Comparison of ENCODE assay signal across 21 cellular contexts in the genomic region with DNA sequence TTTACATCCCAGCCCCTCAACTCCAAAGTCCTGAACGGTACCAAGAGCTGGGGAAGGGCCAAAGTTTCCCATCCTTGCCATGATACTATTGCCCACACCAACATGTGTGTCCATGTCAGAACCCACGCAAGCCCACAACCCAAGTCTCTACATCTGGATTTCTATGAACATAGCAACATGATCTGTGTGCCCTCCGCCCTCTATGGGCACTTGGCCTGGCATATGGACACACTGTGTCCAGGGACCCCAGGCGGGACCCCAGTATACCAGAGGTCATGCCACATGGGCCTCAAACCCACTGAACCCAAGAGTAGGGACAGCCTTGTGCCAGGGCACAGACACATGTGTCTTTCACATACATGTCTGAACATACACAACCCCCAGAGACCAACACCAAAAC. TPM values are rescaled to one million over a fixed set of nuclear protein-coding genes. Genes with fewer than 3 reads are reported as not detected.
DNase-seq lines count a peak whose midpoint lies in the region; ATAC-seq, FAIRE-seq and TF ChIP-seq lines count a peak whose summit lies in the region.
"Had no signal": no experiment of that assay in that cellular context is flagged by ENCODE, and none has a peak within 500 bp of the region (broad histone marks: within the 10 kb centered on the region; RNA-seq: fewer than 3 reads in every experiment).

No MANE protein-coding gene starts in this region.

- H2AFZ ChIP-seq in GM23338 (no peak overlapping the region), K562 (ENCODE audit: low read depth, low read length) (no peak overlapping the region), neural cell (ENCODE audit: low read depth, low read length) (no peak overlapping the region)

- no peaks in the 10 kb centered on the region for H3K9me1 ChIP-seq in K562 (ENCODE audit: control insufficient read depth, insufficient read depth, low read length)

- H3K27ac ChIP-seq in GM23338 (ENCODE audit: low read depth) (no peak overlapping the region), K562 (ENCODE audit: extremely low read depth, low read depth, low read length) (no peak overlapping the region), neural cell (ENCODE audit: low read length) (no peak overlapping the region), adrenal gland (no peak overlapping the region)
- H3K27ac ChIP-seq: Peyer's patch, prostate gland had no signal

- no TSS peak for BruUV-seq in K562 (replicated peaks; lab: Mats Ljungman, UMichigan)

- POLR2A ChIA-PET in activated CD4-positive, alpha-beta memory T cell treated with anti-CD3 and anti-CD28 coated beads for 36 hours (lab: Charles Lee) = no interaction called here
- POLR2A ChIA-PET in activated CD4-positive, alpha-beta memory T cell treated with anti-CD3 and anti-CD28 coated beads, Interleukin-2, amount 10 ng/mL, durations not matched to agents 7 days and 5 days (lab: Charles Lee) = no interaction called here
- POLR2A ChIA-PET in K562 (lab: Yijun Ruan, JAX) = no interaction called here

- no peak for TF ChIP-seq EP300 in K562 (IDR thresholded peaks at IDR 0.05; ENCODE audit: low read length)
- no peak for TF ChIP-seq EP300 in neural cell (conservative IDR thresholded peaks at IDR 0.05; ENCODE audit: poor library complexity, severe bottlenecking)

- peaks cover 21% of the 10 kb centered on the region for H3K4me1 Mint-ChIP-seq in activated CD4-positive, alpha-beta memory T cell treated with anti-CD3 and anti-CD28 coated beads for 36 hours (ENCODE audit: low read depth)
- peaks cover 25% of the 10 kb centered on the region for H3K4me1 Mint-ChIP-seq in activated CD4-positive, alpha-beta memory T cell treated with anti-CD3 and anti-CD28 coated beads, Interleukin-2, amount 10 ng/mL, durations not matched to agents 7 days and 5 days
- peaks cover 11% of the 10 kb centered on the region for H3K4me1 Mint-ChIP-seq in GM23338

- TF ChIP-seq CTCF in GM23338 (conservative IDR thresholded peaks at IDR 0.05; ENCODE audit: low read depth in 2 of 2) = no peak
- TF ChIP-seq CTCF in K562 (IDR thresholded peaks at IDR 0.05 in 2 of 3, conservative IDR thresholded peaks at IDR 0.05 in 1 of 3; ENCODE audit: insufficient read depth in 2 of 3, low read depth in 1 of 3, low read length in 3 of 3) = no peak
- TF ChIP-seq CTCF in neural cell (IDR thresholded peaks at IDR 0.05; ENCODE audit: poor library complexity, severe bottlenecking) = no peak
- no peak for TF ChIP-seq CTCF in adrenal gland (IDR thresholded peaks at IDR 0.05)

- H3K4me3 ChIP-seq in GM23338 = no peak overlapping the region
- H3K4me3 ChIP-seq in K562 = no peak overlapping the region
- peak overlapping the region; percentile 88 for H3K4me3 ChIP-seq in neural cell (ENCODE audit: low read length)
- no peak overlapping the region for H3K4me3 ChIP-seq in adrenal gland
- H3K4me3 ChIP-seq: GM12878, mucosa of descending colon, Peyer's patch, prostate gland had no signal

- H3K27me3 Mint-ChIP-seq in activated CD4-positive, alpha-beta memory T cell treated with anti-CD3 and anti-CD28 coated beads for 36 hours = no peaks in the 10 kb centered on the region
- peaks cover 16% of the 10 kb centered on the region for H3K27me3 Mint-ChIP-seq in activated CD4-positive, alpha-beta memory T cell treated with anti-CD3 and anti-CD28 coated beads, Interleukin-2, amount 10 ng/mL, durations not matched to agents 7 days and 5 days
- peaks cover 24% of the 10 kb centered on the region for H3K27me3 Mint-ChIP-seq in GM23338 (ENCODE audit: insufficient read depth, low read depth, poor library complexity)

- TF ChIP-seq RAD21 in K562 (CRISPR knock-in tag; conservative IDR thresholded peaks at IDR 0.05 in 1 of 2, IDR thresholded peaks at IDR 0.05 in 1 of 2) (no peak), neural cell (conservative IDR thresholded peaks at IDR 0.05) (no peak)

- WGBS in K562 (ENCODE audit: insufficient coverage, low coverage, missing lambda C conversion rate) = 70% methylated on average over 3 of the region's 4 CpGs
- 83 to 96% (median 93%) methylated on average over 4 of the region's 4 CpGs for WGBS in adrenal gland, 4 donors

- DNase-seq in activated CD4-positive, alpha-beta memory T cell treated with anti-CD3 and anti-CD28 coated beads for 36 hours = no peak
- DNase-seq in activated CD4-positive, alpha-beta memory T cell treated with anti-CD3 and anti-CD28 coated beads, Interleukin-2, amount 10 ng/mL, durations not matched to agents 7 days and 5 days = no peak
- no peak for DNase-seq in GM23338 (ENCODE audit: low spot score)
- no peak for DNase-seq in K562 (ENCODE audit: extremely low read depth in 1 of 4, low spot score in 3 of 4)
- no peak for DNase-seq in adrenal gland
- DNase-seq: ACHN; activated CD8-positive, alpha-beta memory T cell treated with anti-CD3 and anti-CD28 coated beads, Interleukin-2, amount 10 ng/mL, durations not matched to agents 7 days and 5 days; COR-L47; mucosa of descending colon; NCI-H1092; NCI-H82; Peyer's patch; SK-N-SH; stimulated activated naive CD8-positive, alpha-beta T cell treated with anti-CD3 and anti-CD28 coated beads, Interleukin-15, Interleukin-2, amounts not matched to agents 100 U/mL and 50 U/mL, for 24 hours had no signal

- in situ Hi-C loops in K562 (cut with MboI) = no loop called here

- H3K27me3 ChIP-seq in GM23338 (ENCODE audit: insufficient read depth) (peaks cover 11% of the 10 kb centered on the region; the same call in 1 of the 2 replicates), K562 (ENCODE audit: control insufficient read depth in 2 of 2, insufficient read depth in 2 of 2, low read length in 2 of 2) (no peaks in the 10 kb centered on the region), neural cell (ENCODE audit: insufficient read depth, low read depth, low read length) (no peaks in the 10 kb centered on the region), adrenal gland (no peaks in the 10 kb centered on the region)
- H3K27me3 ChIP-seq: Peyer's patch had no signal

- H3K36me3 ChIP-seq in GM23338 (ENCODE audit: insufficient read depth) (no peaks in the 10 kb centered on the region), K562 (ENCODE audit: control insufficient read depth, insufficient read depth, low read length) (peaks cover 39% of the 10 kb centered on the region; the same call in 2 of the 3 replicates), neural cell (ENCODE audit: insufficient read depth, low read length) (no peaks in the 10 kb centered on the region), adrenal gland (replicated peaks in 1 of 2) (no peaks in the 10 kb centered on the region)

- H3K9me3 ChIP-seq in K562 (replicated peaks; ENCODE audit: control insufficient read depth, insufficient read depth, low read depth, low read length) = no peaks in the 10 kb centered on the region
- no peaks in the 10 kb centered on the region for H3K9me3 ChIP-seq in neural cell (ENCODE audit: low read length)
- no peaks in the 10 kb centered on the region for H3K9me3 ChIP-seq in adrenal gland (replicated peaks in 1 of 3)
- H3K9me3 ChIP-seq: mucosa of descending colon, Peyer's patch, prostate gland, SK-N-SH had no signal

- H3K9me2 ChIP-seq in GM23338 (ENCODE audit: insufficient read depth) (no peaks in the 10 kb centered on the region), neural cell (ENCODE audit: insufficient read depth, low read length) (no peaks in the 10 kb centered on the region)
- H3K9me2 ChIP-seq: SK-N-SH had no signal

- H3K79me2 ChIP-seq in GM23338 (replicated peaks; ENCODE audit: insufficient read depth) = peaks cover 5% of the 10 kb centered on the region; the same call in 1 of the 2 replicates
- H3K79me2 ChIP-seq in K562 (ENCODE audit: control insufficient read depth, insufficient read depth, low read length) = peaks cover 20% of the 10 kb centered on the region
- no peaks in the 10 kb centered on the region for H3K79me2 ChIP-seq in neural cell (replicated peaks; ENCODE audit: insufficient read depth, low read length)

- H3K4me2 ChIP-seq in GM23338 = no peak overlapping the region
- 0 out of 2 replicates have a peak overlapping the region, but pooled peaks have one; percentile 80 for H3K4me2 ChIP-seq in K562 (ENCODE audit: insufficient read depth, low read length)
- H3K4me2 ChIP-seq in neural cell (ENCODE audit: low read length) = no peak overlapping the region
- H3K4me2 ChIP-seq: SK-N-SH had no signal

- no peak for FAIRE-seq in K562 (lab: Jason Lieb, UNC)
- FAIRE-seq: G401.6, GM12878 had no signal

- no peak overlapping the region for H3K9ac ChIP-seq in K562 (ENCODE audit: insufficient read depth in 1 of 2, low read depth in 2 of 2, low read length in 2 of 2)
- H3K9ac ChIP-seq in neural cell (ENCODE audit: low read length) = no peak overlapping the region
- H3K9ac ChIP-seq: SK-N-SH had no signal

- intact Hi-C loops in activated CD4-positive, alpha-beta memory T cell treated with anti-CD3 and anti-CD28 coated beads for 36 hours (cut with micrococcal nuclease) = no loop called here
- intact Hi-C loops in K562 (cut with micrococcal nuclease) (no loop called here), adrenal gland (cut with DNase I) (no loop called here)

- H3K36me3 Mint-ChIP-seq in activated CD4-positive, alpha-beta memory T cell treated with anti-CD3 and anti-CD28 coated beads for 36 hours = peaks cover 5% of the 10 kb centered on the region
- H3K36me3 Mint-ChIP-seq in activated CD4-positive, alpha-beta memory T cell treated with anti-CD3 and anti-CD28 coated beads, Interleukin-2, amount 10 ng/mL, durations not matched to agents 7 days and 5 days (ENCODE audit: low read depth) = peaks cover 17% of the 10 kb centered on the region
- H3K36me3 Mint-ChIP-seq in GM23338 (ENCODE audit: low read depth) = no peaks in the 10 kb centered on the region; the same call in 2 of the 3 replicates

- H3F3A ChIP-seq in GM23338 (replicated peaks; ENCODE audit: low read depth) (0 out of 2 replicates have a peak, but pooled peaks cover 2% of the 10 kb centered on the region), neural cell (ENCODE audit: insufficient read depth, low read length, poor library complexity, severe bottlenecking) (no peaks in the 10 kb centered on the region)

- CTCF ChIA-PET in activated CD4-positive, alpha-beta memory T cell treated with anti-CD3 and anti-CD28 coated beads for 36 hours (lab: Charles Lee) = interaction anchor here (0.6 kb wide), 1 partner anchor 357 kb away, joined by 3 read pairs; no protein-coding TSS in a partner anchor
- CTCF ChIA-PET in activated CD4-positive, alpha-beta memory T cell treated with anti-CD3 and anti-CD28 coated beads, Interleukin-2, amount 10 ng/mL, durations not matched to agents 7 days and 5 days (lab: Charles Lee) = no interaction called here
- CTCF ChIA-PET in K562 (lab: Yijun Ruan, JAX; ENCODE audit: low intra/inter-chr PET ratio) = no interaction called here

- H3K4me1 ChIP-seq in GM23338 (ENCODE audit: insufficient read depth) = peaks cover 7% of the 10 kb centered on the region
- H3K4me1 ChIP-seq in K562 (replicated peaks in 1 of 2; ENCODE audit: control insufficient read depth in 2 of 2, insufficient read depth in 2 of 2, low read length in 2 of 2) = peaks cover 3 to 15% of the 10 kb centered on the region in 2 experiments; a peak in 4 of 5 replicates
- H3K4me1 ChIP-seq in adrenal gland (replicated peaks in 1 of 2) = no peaks in the 10 kb centered on the region
- H3K4me1 ChIP-seq: prostate gland had no signal

- no peaks in the 10 kb centered on the region; the same call in 1 of the 2 replicates for H4K20me1 ChIP-seq in GM23338 (replicated peaks; ENCODE audit: insufficient read depth)
- no peaks in the 10 kb centered on the region for H4K20me1 ChIP-seq in K562 (replicated peaks; ENCODE audit: control insufficient read depth, insufficient read depth, low read length)
- H4K20me1 ChIP-seq in neural cell (ENCODE audit: insufficient read depth) = no peaks in the 10 kb centered on the region

- H3K27ac Mint-ChIP-seq in activated CD4-positive, alpha-beta memory T cell treated with anti-CD3 and anti-CD28 coated beads for 36 hours = no peak overlapping the region
- H3K27ac Mint-ChIP-seq in activated CD4-positive, alpha-beta memory T cell treated with anti-CD3 and anti-CD28 coated beads, Interleukin-2, amount 10 ng/mL, durations not matched to agents 7 days and 5 days = no peak overlapping the region
- no peak overlapping the region for H3K27ac Mint-ChIP-seq in GM23338
- H3K27ac Mint-ChIP-seq: activated CD8-positive, alpha-beta memory T cell treated with anti-CD3 and anti-CD28 coated beads, Interleukin-2, amount 10 ng/mL, durations not matched to agents 7 days and 5 days had no signal

- no peaks in the 10 kb centered on the region for H3K9me3 Mint-ChIP-seq in activated CD4-positive, alpha-beta memory T cell treated with anti-CD3 and anti-CD28 coated beads for 36 hours
- H3K9me3 Mint-ChIP-seq in activated CD4-positive, alpha-beta memory T cell treated with anti-CD3 and anti-CD28 coated beads, Interleukin-2, amount 10 ng/mL, durations not matched to agents 7 days and 5 days = no peaks in the 10 kb centered on the region
- peaks cover 4% of the 10 kb centered on the region; the same call in 1 of the 3 replicates for H3K9me3 Mint-ChIP-seq in GM23338

- no peak for TF ChIP-seq POLR2A in K562 (conservative IDR thresholded peaks at IDR 0.05)
- no peak for TF ChIP-seq POLR2A in adrenal gland (IDR thresholded peaks at IDR 0.05)

- ATAC-seq in GM23338 (no peak), K562 (no peak), HG03159 (IDR thresholded peaks at IDR 0.05; ENCODE audit: unreplicated experiment) (no peak), HG02885 (IDR thresholded peaks at IDR 0.05; ENCODE audit: poor library complexity, unreplicated experiment) (no peak)
- ATAC-seq: activated CD8-positive, alpha-beta memory T cell treated with anti-CD3 and anti-CD28 coated beads, Interleukin-2, amount 10 ng/mL, durations not matched to agents 7 days and 5 days; GM12878; mucosa of descending colon; stimulated activated naive CD8-positive, alpha-beta T cell treated with anti-CD3 and anti-CD28 coated beads, Interleukin-15, Interleukin-2, amounts not matched to agents 100 U/mL and 50 U/mL, for 24 hours had no signal

- peak overlapping the region; percentile 54 for H3K4me3 Mint-ChIP-seq in activated CD4-positive, alpha-beta memory T cell treated with anti-CD3 and anti-CD28 coated beads for 36 hours
- no peak overlapping the region for H3K4me3 Mint-ChIP-seq in activated CD4-positive, alpha-beta memory T cell treated with anti-CD3 and anti-CD28 coated beads, Interleukin-2, amount 10 ng/mL, durations not matched to agents 7 days and 5 days
- peak overlapping the region; percentile 89 for H3K4me3 Mint-ChIP-seq in GM23338

RNA-seq across cellular contexts. Expression of a gene that starts 2.0 kb away (rescaled TPM):
- 1 to 10 TPM; 6.4 to 6.5 TPM for total RNA-seq in activated CD4-positive, alpha-beta memory T cell treated with anti-CD3 and anti-CD28 coated beads for 36 hours
- total RNA-seq in activated CD4-positive, alpha-beta memory T cell treated with anti-CD3 and anti-CD28 coated beads, Interleukin-2, amount 10 ng/mL, durations not matched to agents 7 days and 5 days = 1 to 10 TPM; 9.2 to 9.3 TPM
- total RNA-seq in GM23338 (2014; rRNA removed; shearing (Covaris generic)) = 8.1 and 10.0 TPM in 2 replicates
- polyA plus RNA-seq in GM23338 (2016; fragmentation: Nextera tagmentation; extraction: Ambion mirVana) (3.2 and 4.1 TPM in 2 replicates), K562 (2011; rRNA removed) (0.52 and 1.0 TPM in 2 replicates), K562 (2014; fragmentation: Illumina TruSeq; extraction: Trizol) (1.3 and 2.1 TPM in 2 replicates), K562 (2014; fragmentation: Nextera tagmentation; extraction: Ambion mirVana) (under 1 TPM; 0.13 TPM), K562 (2014; rRNA removed) (3.9 and 4.6 TPM in 2 replicates), neural cell (1.9 and 2.2 TPM in 2 replicates), adrenal gland (1 to 10 TPM in 1 of 3 donors, under 1 TPM in 2; 0.15 to 1.8 (median 0.74) TPM)
- total RNA-seq in K562 (2011; cell fraction: chromatin; rRNA removed; ENCODE audit: low replicate concordance) = 2.3 and 5.9 TPM in 2 replicates
- 10.0 and 11.3 TPM in 2 replicates for total RNA-seq in K562 (2011; cell fraction: nucleolus; rRNA removed)
- total RNA-seq in K562 (2011; cell fraction: nucleoplasm; rRNA removed) = 5.9 and 6.6 TPM in 2 replicates
- total RNA-seq in K562 (2014; rRNA removed) (3.8 and 5.0 TPM in 2 replicates), K562 (2014; rRNA removed; fragmentation: Illumina TruSeq; extraction: Trizol) (0.44 and 0.45 TPM in 2 replicates), K562 (2015; rRNA removed; fragmentation: Illumina TruSeq; extraction: Trizol) (1.1 and 1.3 TPM in 2 replicates), K562 (2021) (10.6 and 10.7 TPM in 2 replicates), adrenal gland (1 to 10 TPM in 1 of 8 donors, under 1 TPM in 7; 0.34 to 1.4 (median 0.65) TPM)
- 1.9 and 4.7 TPM in 2 replicates for polyA plus RNA-seq in K562 (2011; cell fraction: cytosol; rRNA removed)
- polyA plus RNA-seq in K562 (2011; cell fraction: nucleus; rRNA removed) = 2.7 and 3.9 TPM in 2 replicates
- polyA plus RNA-seq in K562 (2012) = 4.1 and 4.7 TPM in 2 replicates
- 0.98 and 1.0 TPM in 2 replicates for polyA minus RNA-seq in K562 (2011; rRNA and poly(A)+ RNA removed)
- 2.8 and 5.5 TPM in 2 replicates for polyA minus RNA-seq in K562 (2011; cell fraction: cytosol; rRNA and poly(A)+ RNA removed)
- polyA minus RNA-seq in K562 (2011; cell fraction: nucleus; rRNA and poly(A)+ RNA removed) = 2.7 and 3.8 TPM in 2 replicates
- polyA minus RNA-seq in neural cell = 8.5 and 9.5 TPM in 2 replicates

RNA-seq across cellular contexts. Expression of a gene that starts 17.2 kb away (rescaled TPM):
- total RNA-seq in activated CD4-positive, alpha-beta memory T cell treated with anti-CD3 and anti-CD28 coated beads for 36 hours = 100 to 1,000 TPM; 393 to 415 TPM
- total RNA-seq in activated CD4-positive, alpha-beta memory T cell treated with anti-CD3 and anti-CD28 coated beads, Interleukin-2, amount 10 ng/mL, durations not matched to agents 7 days and 5 days = 100 to 1,000 TPM; 705 to 721 TPM
- not detected in 2 replicates for total RNA-seq in GM23338 (2014; rRNA removed; shearing (Covaris generic))
- polyA plus RNA-seq in GM23338 (2016; fragmentation: Nextera tagmentation; extraction: Ambion mirVana) (1.0 and 1.3 TPM in 2 replicates), K562 (2011; rRNA removed) (91.3 and 101 TPM in 2 replicates), K562 (2014; fragmentation: Illumina TruSeq; extraction: Trizol) (49.0 and 60.2 TPM in 2 replicates), K562 (2014; fragmentation: Nextera tagmentation; extraction: Ambion mirVana) (100 to 1,000 TPM; 133 to 152 TPM), K562 (2014; rRNA removed) (61.3 and 70.7 TPM in 2 replicates), neural cell (0.35 TPM in 1 of 2 replicates, not detected in the other), adrenal gland (10 to 100 TPM; 22.6 to 92.5 (median 76.2) TPM)
- 7.6 and 17.2 TPM in 2 replicates for total RNA-seq in K562 (2011; cell fraction: chromatin; rRNA removed; ENCODE audit: low replicate concordance)
- total RNA-seq in K562 (2011; cell fraction: nucleolus; rRNA removed) = 11.3 and 11.6 TPM in 2 replicates
- 14.4 and 17.5 TPM in 2 replicates for total RNA-seq in K562 (2011; cell fraction: nucleoplasm; rRNA removed)
- total RNA-seq in K562 (2014; rRNA removed) (37.1 and 48.4 TPM in 2 replicates), K562 (2014; rRNA removed; fragmentation: Illumina TruSeq; extraction: Trizol) (48.5 and 59.1 TPM in 2 replicates), K562 (2015; rRNA removed; fragmentation: Illumina TruSeq; extraction: Trizol) (52.8 and 55.6 TPM in 2 replicates), K562 (2021) (51.8 and 58.6 TPM in 2 replicates), adrenal gland (10 to 100 TPM; 13.4 to 45.8 (median 37.1) TPM)
- polyA plus RNA-seq in K562 (2011; cell fraction: cytosol; rRNA removed) = 45.0 and 75.1 TPM in 2 replicates
- 35.8 and 51.3 TPM in 2 replicates for polyA plus RNA-seq in K562 (2011; cell fraction: nucleus; rRNA removed)
- polyA plus RNA-seq in K562 (2012) = 108 and 198 TPM in 2 replicates
- polyA minus RNA-seq in K562 (2011; rRNA and poly(A)+ RNA removed) = 23.5 and 24.2 TPM in 2 replicates
- polyA minus RNA-seq in K562 (2011; cell fraction: cytosol; rRNA and poly(A)+ RNA removed) = 8.4 and 10.6 TPM in 2 replicates
- polyA minus RNA-seq in K562 (2011; cell fraction: nucleus; rRNA and poly(A)+ RNA removed) = 2.2 and 9.1 TPM in 2 replicates
- polyA minus RNA-seq in neural cell = not detected in 2 replicates

RNA-seq across cellular contexts. Expression of a gene that starts 22.5 kb away (rescaled TPM):
- total RNA-seq in activated CD4-positive, alpha-beta memory T cell treated with anti-CD3 and anti-CD28 coated beads for 36 hours = 1 to 10 TPM; 1.2 to 1.6 TPM
- total RNA-seq in activated CD4-positive, alpha-beta memory T cell treated with anti-CD3 and anti-CD28 coated beads, Interleukin-2, amount 10 ng/mL, durations not matched to agents 7 days and 5 days = under 1 TPM; 0.38 to 0.43 TPM
- total RNA-seq in GM23338 (2014; rRNA removed; shearing (Covaris generic)) = not detected in 2 replicates
- polyA plus RNA-seq in GM23338 (2016; fragmentation: Nextera tagmentation; extraction: Ambion mirVana) = not detected in 2 replicates
- total RNA-seq in K562 (2011; cell fraction: chromatin; rRNA removed; ENCODE audit: low replicate concordance) = not detected in 2 replicates
- not detected in 2 replicates for total RNA-seq in K562 (2011; cell fraction: nucleolus; rRNA removed)
- not detected in 2 replicates for total RNA-seq in K562 (2011; cell fraction: nucleoplasm; rRNA removed)
- total RNA-seq in K562 (2014; rRNA removed) = not detected in 2 replicates
- total RNA-seq in K562 (2014; rRNA removed; fragmentation: Illumina TruSeq; extraction: Trizol) = not detected in 2 replicates
- not detected in 2 replicates for total RNA-seq in K562 (2015; rRNA removed; fragmentation: Illumina TruSeq; extraction: Trizol)
- total RNA-seq in K562 (2021) = not detected in 2 replicates
- not detected in 2 replicates for polyA plus RNA-seq in K562 (2011; rRNA removed)
- not detected in 2 replicates for polyA plus RNA-seq in K562 (2011; cell fraction: cytosol; rRNA removed)
- polyA plus RNA-seq in K562 (2011; cell fraction: nucleus; rRNA removed) = not detected in 2 replicates
- not detected in 2 replicates for polyA plus RNA-seq in K562 (2012)
- not detected in 2 replicates for polyA plus RNA-seq in K562 (2014; fragmentation: Illumina TruSeq; extraction: Trizol)
- not detected for polyA plus RNA-seq in K562 (2014; fragmentation: Nextera tagmentation; extraction: Ambion mirVana)
- polyA plus RNA-seq in K562 (2014; rRNA removed) = not detected in 2 replicates
- not detected in 2 replicates for polyA minus RNA-seq in K562 (2011; rRNA and poly(A)+ RNA removed)
- not detected in 2 replicates for polyA minus RNA-seq in K562 (2011; cell fraction: cytosol; rRNA and poly(A)+ RNA removed)
- polyA minus RNA-seq in K562 (2011; cell fraction: nucleus; rRNA and poly(A)+ RNA removed) = not detected in 2 replicates
- polyA plus RNA-seq in neural cell = not detected in 2 replicates
- not detected in 2 replicates for polyA minus RNA-seq in neural cell
- not detected for total RNA-seq in adrenal gland
- polyA plus RNA-seq in adrenal gland = not detected
- total RNA-seq: GM12878, mucosa of descending colon, Peyer's patch, prostate gland had no signal
- polyA plus RNA-seq: adipose tissue, GM12878, SK-N-SH had no signal

RNA-seq across cellular contexts. Expression of a gene that starts 23.5 kb away (rescaled TPM):
- total RNA-seq in activated CD4-positive, alpha-beta memory T cell treated with anti-CD3 and anti-CD28 coated beads for 36 hours = 10 to 100 TPM; 49.4 to 51.3 TPM
- 10 to 100 TPM; 53.9 to 54.8 TPM for total RNA-seq in activated CD4-positive, alpha-beta memory T cell treated with anti-CD3 and anti-CD28 coated beads, Interleukin-2, amount 10 ng/mL, durations not matched to agents 7 days and 5 days
- total RNA-seq in GM23338 (2014; rRNA removed; shearing (Covaris generic)) = 124 and 172 TPM in 2 replicates
- 104 and 107 TPM in 2 replicates for polyA plus RNA-seq in GM23338 (2016; fragmentation: Nextera tagmentation; extraction: Ambion mirVana)
- 114 and 163 TPM in 2 replicates for total RNA-seq in K562 (2011; cell fraction: chromatin; rRNA removed; ENCODE audit: low replicate concordance)
- total RNA-seq in K562 (2011; cell fraction: nucleolus; rRNA removed) = 74.5 and 86.1 TPM in 2 replicates
- total RNA-seq in K562 (2011; cell fraction: nucleoplasm; rRNA removed) = 116 and 164 TPM in 2 replicates
- 41.1 and 55.2 TPM in 2 replicates for total RNA-seq in K562 (2014; rRNA removed)
- 17.2 and 19.9 TPM in 2 replicates for total RNA-seq in K562 (2014; rRNA removed; fragmentation: Illumina TruSeq; extraction: Trizol)
- 38.0 and 42.2 TPM in 2 replicates for total RNA-seq in K562 (2015; rRNA removed; fragmentation: Illumina TruSeq; extraction: Trizol)
- 86.3 and 90.5 TPM in 2 replicates for total RNA-seq in K562 (2021)
- polyA plus RNA-seq in K562 (2011; rRNA removed) = 20.9 and 54.2 TPM in 2 replicates
- 38.5 and 56.2 TPM in 2 replicates for polyA plus RNA-seq in K562 (2011; cell fraction: cytosol; rRNA removed)
- polyA plus RNA-seq in K562 (2011; cell fraction: nucleus; rRNA removed) = 81.0 and 127 TPM in 2 replicates
- polyA plus RNA-seq in K562 (2012) = 86.0 and 136 TPM in 2 replicates
- polyA plus RNA-seq in K562 (2014; fragmentation: Illumina TruSeq; extraction: Trizol) = 81.8 and 105 TPM in 2 replicates
- 1 to 10 TPM; 3.4 to 5.9 TPM for polyA plus RNA-seq in K562 (2014; fragmentation: Nextera tagmentation; extraction: Ambion mirVana)
- 76.4 and 77.0 TPM in 2 replicates for polyA plus RNA-seq in K562 (2014; rRNA removed)
- 22.5 and 27.0 TPM in 2 replicates for polyA minus RNA-seq in K562 (2011; rRNA and poly(A)+ RNA removed)
- polyA minus RNA-seq in K562 (2011; cell fraction: cytosol; rRNA and poly(A)+ RNA removed) = 59.6 and 84.3 TPM in 2 replicates
- 23.4 and 27.1 TPM in 2 replicates for polyA minus RNA-seq in K562 (2011; cell fraction: nucleus; rRNA and poly(A)+ RNA removed)
- polyA plus RNA-seq in neural cell = 17.9 and 19.3 TPM in 2 replicates
- 46.1 and 46.7 TPM in 2 replicates for polyA minus RNA-seq in neural cell
- 100 to 1,000 TPM in 3 of 8 donors, 10 to 100 TPM in 5; 64.7 to 111 (median 98.6) TPM for total RNA-seq in adrenal gland
- polyA plus RNA-seq in adrenal gland = 100 to 1,000 TPM in 2 of 3 donors, 10 to 100 TPM in 1; 50.0 to 280 (median 211) TPM

RNA-seq across cellular contexts. Expression of a gene that starts 50.5 kb away (rescaled TPM):
- total RNA-seq in activated CD4-positive, alpha-beta memory T cell treated with anti-CD3 and anti-CD28 coated beads for 36 hours = not detected
- not detected for total RNA-seq in activated CD4-positive, alpha-beta memory T cell treated with anti-CD3 and anti-CD28 coated beads, Interleukin-2, amount 10 ng/mL, durations not matched to agents 7 days and 5 days
- total RNA-seq in GM23338 (2014; rRNA removed; shearing (Covaris generic)) = not detected in 2 replicates
- polyA plus RNA-seq in GM23338 (2016; fragmentation: Nextera tagmentation; extraction: Ambion mirVana) = not detected in 2 replicates
- total RNA-seq in K562 (2011; cell fraction: chromatin; rRNA removed; ENCODE audit: low replicate concordance) = not detected in 2 replicates
- total RNA-seq in K562 (2011; cell fraction: nucleolus; rRNA removed) = not detected in 2 replicates
- not detected in 2 replicates for total RNA-seq in K562 (2011; cell fraction: nucleoplasm; rRNA removed)
- total RNA-seq in K562 (2014; rRNA removed) = not detected in 2 replicates
- not detected in 2 replicates for total RNA-seq in K562 (2014; rRNA removed; fragmentation: Illumina TruSeq; extraction: Trizol)
- total RNA-seq in K562 (2015; rRNA removed; fragmentation: Illumina TruSeq; extraction: Trizol) = not detected in 2 replicates
- not detected in 2 replicates for total RNA-seq in K562 (2021)
- not detected in 2 replicates for polyA plus RNA-seq in K562 (2011; rRNA removed)
- polyA plus RNA-seq in K562 (2011; cell fraction: cytosol; rRNA removed) = not detected in 2 replicates
- not detected in 2 replicates for polyA plus RNA-seq in K562 (2011; cell fraction: nucleus; rRNA removed)
- not detected in 2 replicates for polyA plus RNA-seq in K562 (2012)
- polyA plus RNA-seq in K562 (2014; fragmentation: Illumina TruSeq; extraction: Trizol) = not detected in 2 replicates
- not detected for polyA plus RNA-seq in K562 (2014; fragmentation: Nextera tagmentation; extraction: Ambion mirVana)
- polyA plus RNA-seq in K562 (2014; rRNA removed) = not detected in 2 replicates
- not detected in 2 replicates for polyA minus RNA-seq in K562 (2011; rRNA and poly(A)+ RNA removed)
- polyA minus RNA-seq in K562 (2011; cell fraction: cytosol; rRNA and poly(A)+ RNA removed) = not detected in 2 replicates
- polyA minus RNA-seq in K562 (2011; cell fraction: nucleus; rRNA and poly(A)+ RNA removed) = not detected in 2 replicates
- polyA plus RNA-seq in neural cell = not detected in 2 replicates
- polyA minus RNA-seq in neural cell = not detected in 2 replicates
- total RNA-seq in adrenal gland = not detected
- polyA plus RNA-seq in adrenal gland = not detected
- total RNA-seq: activated CD8-positive, alpha-beta memory T cell treated with anti-CD3 and anti-CD28 coated beads, Interleukin-2, amount 10 ng/mL, durations not matched to agents 7 days and 5 days; GM12878; mucosa of descending colon; Peyer's patch; prostate gland had no signal
- polyA plus RNA-seq: adipose tissue, SK-N-SH had no signal
